Comparison of ENCODE assay signal across 19 cellular contexts in genomic region chr12:132603240-132604107, GRCh38. TPM values are rescaled to one million over a fixed set of nuclear protein-coding genes. Genes with fewer than 3 reads are reported as not detected.
DNase-seq lines count a peak whose midpoint lies in the region; ATAC-seq, FAIRE-seq and TF ChIP-seq lines count a peak whose summit lies in the region.
"Had no signal": no experiment of that assay in that cellular context is flagged by ENCODE, and none has a peak within 500 bp of the region (broad histone marks: within the 10 kb centered on the region; RNA-seq: fewer than 3 reads in every experiment).

No MANE protein-coding gene starts in this region.

- H3K36me3 Mint-ChIP-seq in H9 (ENCODE audit: insufficient read depth in 1 of 3, low read depth in 3 of 3): no peaks in the 10 kb centered on the region; a peak in 1 of 7 replicates
- H3K36me3 Mint-ChIP-seq in CD4-positive, alpha-beta T cell (ENCODE audit: low read depth): no peaks in the 10 kb centered on the region
- H3K36me3 Mint-ChIP-seq: immature natural killer cell had no signal

- CTCF ChIA-PET in HepG2 (lab: Yijun Ruan, JAX; ENCODE audit: low intra/inter-chr PET ratio, low total read pairs): no interaction called here
- CTCF ChIA-PET in CD4-positive, alpha-beta T cell (lab: Charles Lee): interaction anchor here (1.7 kb wide), 1 partner anchor 11 kb away, joined by 4 read pairs; no protein-coding TSS in a partner anchor

- no peak overlapping the region for H3T11ph ChIP-seq in H9 (ENCODE audit: low read length)

- H3K27ac Mint-ChIP-seq in H9: no peak overlapping the region
- no peak overlapping the region for H3K27ac Mint-ChIP-seq in CD4-positive, alpha-beta T cell
- H3K27ac Mint-ChIP-seq: activated CD4-positive, alpha-beta T cell treated with anti-CD3 and anti-CD28 coated beads, Interleukin-2, amount 10 ng/mL, durations not matched to agents 7 days and 5 days; activated T-cell treated with anti-CD3 and anti-CD28 coated beads, Interleukin-2, amount 50 U/mL, for 72 hours; immature natural killer cell; naive thymus-derived CD4-positive, alpha-beta T cell had no signal

- no peak for TF ChIP-seq POLR2A in HepG2 (IDR thresholded peaks at IDR 0.05; ENCODE audit: insufficient read depth in 1 of 2, low read depth in 2 of 2, low read length in 2 of 2)
- TF ChIP-seq POLR2A in spleen (IDR thresholded peaks at IDR 0.05): no peak

- no peaks in the 10 kb centered on the region for H3K9me3 ChIP-seq in H9 (ENCODE audit: control insufficient read depth, low read depth, low read length)
- no peaks in the 10 kb centered on the region for H3K9me3 ChIP-seq in HepG2 (ENCODE audit: low read length)
- no peaks in the 10 kb centered on the region for H3K9me3 ChIP-seq in spleen
- no peaks in the 10 kb centered on the region for H3K9me3 ChIP-seq in CD4-positive, alpha-beta T cell (ENCODE audit: control insufficient read depth, low read length)
- H3K9me3 ChIP-seq: Caco-2 had no signal

- no peak overlapping the region; the same call in 1 of the 2 replicates for H3K14ac ChIP-seq in H9 (ENCODE audit: insufficient read depth, low read length)

- H3K27ac ChIP-seq in H9 (ENCODE audit: insufficient read length, low read depth, low read length) (no peak overlapping the region), dorsolateral prefrontal cortex (peak overlapping the region in 29 of 59 donors; percentile 1 to 75 (median 48)), HepG2 (ENCODE audit: extremely low read length, insufficient read depth, low read length) (no peak overlapping the region), spleen (peak overlapping the region; percentile 42 to 89 (median 82))
- H3K27ac ChIP-seq in CD4-positive, alpha-beta T cell (ENCODE audit: low read depth, low read length): no peak overlapping the region

- no peaks in the 10 kb centered on the region for H4K20me1 ChIP-seq in H9 (ENCODE audit: control insufficient read depth, insufficient read depth, insufficient read length)
- H4K20me1 ChIP-seq in HepG2 (ENCODE audit: insufficient read depth, low read length): no peaks in the 10 kb centered on the region

- H4K8ac ChIP-seq in H9 (replicated peaks; ENCODE audit: insufficient read length, low read depth, low read length): no peak overlapping the region

- H4K5ac ChIP-seq in H9 (ENCODE audit: insufficient read length, low read depth, low read length): no peak overlapping the region

- H3K18ac ChIP-seq in H9 (ENCODE audit: insufficient read length, low read depth, low read length): no peak overlapping the region

- H3K9me3 Mint-ChIP-seq in H9: no peaks in the 10 kb centered on the region; a peak in 3 of 5 replicates
- H3K9me3 Mint-ChIP-seq in CD4-positive, alpha-beta T cell: no peaks in the 10 kb centered on the region
- H3K9me3 Mint-ChIP-seq: activated CD4-positive, alpha-beta T cell treated with anti-CD3 and anti-CD28 coated beads, Interleukin-2, amount 10 ng/mL, durations not matched to agents 7 days and 5 days; activated T-cell treated with anti-CD3 and anti-CD28 coated beads, Interleukin-2, amount 50 U/mL, for 72 hours; immature natural killer cell; naive thymus-derived CD4-positive, alpha-beta T cell had no signal

- H2BK20ac ChIP-seq in H9 (ENCODE audit: low read depth, low read length, poor library complexity, severe bottlenecking): no peak overlapping the region

- H3K79me1 ChIP-seq in H9 (ENCODE audit: insufficient read depth, low read depth, low read length, poor library complexity, severe bottlenecking): no peaks in the 10 kb centered on the region

- in situ Hi-C loops in HepG2 (cut with HindIII; ENCODE audit: extremely low pct_ligation_motif_present, low pct_unique_long_range_greater_than_20kb): no loop called here

- H2BK12ac ChIP-seq in H9 (ENCODE audit: insufficient read length, low read depth, low read length): no peak overlapping the region

- TF ChIP-seq EP300 in HepG2 (IDR thresholded peaks at IDR 0.05; ENCODE audit: low read depth in 2 of 2, low read length in 2 of 2): no peak
- no peak for TF ChIP-seq EP300 in HepG2 (CRISPR knock-in tag; IDR thresholded peaks at IDR 0.05; ENCODE audit: borderline replicate concordance)

- no peak overlapping the region for H2AK5ac ChIP-seq in H9 (ENCODE audit: insufficient read length, low read length)

- H2AFZ ChIP-seq in H9 (ENCODE audit: low read length) (no peak overlapping the region), HepG2 (ENCODE audit: low read length) (no peak overlapping the region)

- H3K4me2 ChIP-seq in H9 (ENCODE audit: insufficient read depth, insufficient read length, low read length) (no peak overlapping the region), HepG2 (ENCODE audit: low read depth, low read length) (no peak overlapping the region)

- H3K23ac ChIP-seq in H9 (ENCODE audit: insufficient read length, low read depth, low read length): no peak overlapping the region

- peaks cover 13 to 19% of the 10 kb centered on the region in 2 experiments for H3K4me1 Mint-ChIP-seq in H9
- H3K4me1 Mint-ChIP-seq in CD4-positive, alpha-beta T cell (ENCODE audit: low read depth): peaks cover 18% of the 10 kb centered on the region

- H3K4me3 ChIP-seq in dorsolateral prefrontal cortex (peak overlapping the region in 39 of 59 donors; percentile 1 to 51 (median 33)), HepG2 (replicated peaks in 1 of 3; ENCODE audit: insufficient read depth in 1 of 3, low read depth in 2 of 3, low read length in 3 of 3) (no peak overlapping the region), spleen (peak overlapping the region; percentile 25 to 66 (median 33))

- no peak for TF ChIP-seq RAD21 in HepG2 (CRISPR knock-in tag; IDR thresholded peaks at IDR 0.05)

- H2BK120ac ChIP-seq in H9 (ENCODE audit: low read depth, low read length, poor library complexity, severe bottlenecking): no peak overlapping the region

- no peak overlapping the region for H2BK15ac ChIP-seq in H9 (ENCODE audit: low read depth, low read length)

- H3K23me2 ChIP-seq in H9 (ENCODE audit: insufficient read length, low read depth, low read length, poor library complexity, severe bottlenecking): peaks cover 4% of the 10 kb centered on the region

- peak overlapping the region in 1 of 2 experiments; percentile 53; a peak in 1 of 5 replicates for H3K4me3 Mint-ChIP-seq in H9
- no peak overlapping the region for H3K4me3 Mint-ChIP-seq in CD4-positive, alpha-beta T cell
- H3K4me3 Mint-ChIP-seq: activated CD4-positive, alpha-beta T cell treated with anti-CD3 and anti-CD28 coated beads, Interleukin-2, amount 10 ng/mL, durations not matched to agents 7 days and 5 days; activated T-cell treated with anti-CD3 and anti-CD28 coated beads, Interleukin-2, amount 50 U/mL, for 72 hours; immature natural killer cell had no signal

- no peak overlapping the region for H3K56ac ChIP-seq in H9 (ENCODE audit: insufficient read length, low read depth, low read length)

- TF ChIP-seq CTCF in H9 (conservative IDR thresholded peaks at IDR 0.05) (no peak), dorsolateral prefrontal cortex (IDR thresholded peaks at IDR 0.05 in 54 of 56, conservative IDR thresholded peaks at IDR 0.05 in 2 of 56; ENCODE audit: low read depth in 1 of 56, partially characterized antibody in 56 of 56) (no peak), HepG2 (CRISPR knock-in tag; IDR thresholded peaks at IDR 0.05) (no peak), spleen (IDR thresholded peaks at IDR 0.05 in 8 of 11, conservative IDR thresholded peaks at IDR 0.05 in 3 of 11) (no peak)
- TF ChIP-seq CTCF in CD4-positive, alpha-beta T cell (IDR thresholded peaks at IDR 0.05): no peak

- POLR2A ChIA-PET in HepG2 (lab: Yijun Ruan, JAX): no interaction called here
- POLR2A ChIA-PET in CD4-positive, alpha-beta T cell (lab: Charles Lee): no interaction called here

- H3K27me3 Mint-ChIP-seq in H9 (ENCODE audit: low read depth): peaks cover 94% of the 10 kb centered on the region
- H3K27me3 Mint-ChIP-seq in CD4-positive, alpha-beta T cell: peaks cover 55% of the 10 kb centered on the region

- no TSS peak for BruUV-seq in HepG2 (replicated peaks; lab: Mats Ljungman, UMichigan)

- FAIRE-seq in HepG2 (lab: Jason Lieb, UNC) (no peak), GM19239 (lab: Jason Lieb, UNC) (no peak)
- FAIRE-seq: GM18507 had no signal

- peak; percentile 38 for DNase-seq in H9
- no peak for DNase-seq in dorsolateral prefrontal cortex
- DNase-seq in HepG2 (ENCODE audit: low spot score): no peak
- no peak for DNase-seq in spleen
- no peak for DNase-seq in CD4-positive, alpha-beta T cell
- no peak for DNase-seq in HuH-7 (ENCODE audit: low spot score)
- DNase-seq in GM19239 (ENCODE audit: insufficient read length, low spot score): no peak
- DNase-seq: activated CD4-positive, alpha-beta T cell treated with anti-CD3 and anti-CD28 coated beads, Interleukin-2, amount 10 ng/mL, durations not matched to agents 7 days and 5 days; activated T-cell treated with anti-CD3 and anti-CD28 coated beads, Interleukin-2, amount 50 U/mL, for 72 hours; amniotic stem cell; foreskin fibroblast; GF-D8; immature natural killer cell; naive thymus-derived CD4-positive, alpha-beta T cell; NCI-H1694 had no signal

- no CpG with 5 or more reads among the region's 65 CpGs for WGBS in H9 (ENCODE audit: extremely low coverage, insufficient read length, low lambda C conversion rate)
- WGBS in HepG2 (ENCODE audit: low lambda C conversion rate): 68% methylated on average over 37 of the region's 65 CpGs
- 22 to 68% (median 48%) methylated on average over 34 to 65 of the region's 65 CpGs for WGBS in spleen, 5 donors

- H4K91ac ChIP-seq in H9 (ENCODE audit: insufficient read length, low read depth, low read length): no peak overlapping the region

- intact Hi-C loops in dorsolateral prefrontal cortex (cut with DNase I): no loop called here
- intact Hi-C loops in HepG2 (cut with micrococcal nuclease; ENCODE audit: unreplicated experiment): no loop called here
- intact Hi-C loops in spleen (cut with DNase I; ENCODE audit: low total_unique reads): no loop called here
- intact Hi-C loops in CD4-positive, alpha-beta T cell (cut with DNase I, micrococcal nuclease): no loop called here

- no peak overlapping the region for H3K4ac ChIP-seq in H9 (ENCODE audit: low read depth, low read length)

- H3K79me2 ChIP-seq in H9 (ENCODE audit: insufficient read depth, low read length) (no peaks in the 10 kb centered on the region), HepG2 (ENCODE audit: insufficient read depth, low read length) (no peaks in the 10 kb centered on the region)

- no peak overlapping the region for H2BK5ac ChIP-seq in H9 (ENCODE audit: insufficient read length, low read length)

- H3K36me3 ChIP-seq in HepG2 (replicated peaks in 1 of 2; ENCODE audit: control insufficient read depth in 1 of 2, insufficient read depth in 2 of 2, low read length in 2 of 2) (no peaks in the 10 kb centered on the region), spleen (no peaks in the 10 kb centered on the region)

- ATAC-seq in HepG2 (no peak), GM19328 (IDR thresholded peaks at IDR 0.05; ENCODE audit: unreplicated experiment) (no peak)
- no peak for ATAC-seq in CD4-positive, alpha-beta T cell (ENCODE audit: poor library complexity)
- ATAC-seq: naive thymus-derived CD4-positive, alpha-beta T cell had no signal

- H3K27me3 ChIP-seq in H9 (ENCODE audit: insufficient read depth, low read length) (peaks cover 16% of the 10 kb centered on the region), dorsolateral prefrontal cortex (peaks cover 0 to 73% (median 12%) of the 10 kb centered on the region in 45 donors), HepG2 (ENCODE audit: control insufficient read depth in 1 of 2, insufficient read depth in 2 of 2, low read length in 2 of 2) (peaks cover 4 to 56% of the 10 kb centered on the region in 2 experiments; a peak in 4 of 5 replicates), spleen (replicated peaks in 1 of 7) (peaks cover 0 to 88% (median 10%) of the 10 kb centered on the region in 7 donors)
- peaks cover 37% of the 10 kb centered on the region for H3K27me3 ChIP-seq in CD4-positive, alpha-beta T cell (ENCODE audit: control insufficient read depth, insufficient read depth, low read length)

- H3K9ac ChIP-seq in H9 (ENCODE audit: extremely low read depth, insufficient read length, low read length) (no peak overlapping the region), HepG2 (ENCODE audit: insufficient read depth, low read depth, low read length) (no peak overlapping the region)

- H3K4me1 ChIP-seq in H9 (ENCODE audit: insufficient read depth, low read length) (no peaks in the 10 kb centered on the region), HepG2 (ENCODE audit: insufficient read depth, low read length) (peaks cover 63% of the 10 kb centered on the region), spleen (peaks cover 5 to 68% (median 46%) of the 10 kb centered on the region in 6 donors)

RNA-seq across cellular contexts. Expression of gene LRCOL1, which starts 6.9 kb away (rescaled TPM):
- total RNA-seq in H9 (2021) (not detected in 2 replicates), dorsolateral prefrontal cortex (1 to 10 TPM in 11 of 120 experiments, under 1 TPM in 14, not detected in 95; 0.57 to 2.1 (median 0.86) TPM), HepG2 (2016; rRNA removed; fragmentation: Illumina TruSeq; extraction: Trizol) (not detected in 2 replicates), spleen (1 to 10 TPM in 1 of 7 donors, under 1 TPM in 4, not detected in 2; 0.54 to 4.1 (median 0.83) TPM)
- not detected in 2 replicates for total RNA-seq in HepG2 (2016; cell fraction: cytosol; rRNA removed; fragmentation: Illumina TruSeq; extraction: Trizol; ENCODE audit: low read depth)
- total RNA-seq in HepG2 (2016; cell fraction: insoluble cytoplasmic fraction; rRNA removed; fragmentation: Illumina TruSeq; extraction: Trizol): not detected in 2 replicates
- not detected in 2 replicates for total RNA-seq in HepG2 (2016; cell fraction: membrane; rRNA removed; fragmentation: Illumina TruSeq; extraction: Trizol)
- total RNA-seq in HepG2 (2016; cell fraction: nucleus; rRNA removed; fragmentation: Illumina TruSeq; extraction: Trizol): not detected in 2 replicates
- polyA plus RNA-seq in HepG2 (2011; rRNA removed) (0.14 TPM in 1 of 2 replicates, not detected in the other), spleen (1 to 10 TPM; 2.0 to 4.0 (median 3.8) TPM)
- 0.05 and 0.09 TPM in 2 replicates for polyA plus RNA-seq in HepG2 (2011; cell fraction: cytosol; rRNA removed)
- polyA plus RNA-seq in HepG2 (2011; cell fraction: nucleus; rRNA removed): 0.57 TPM in 1 of 2 replicates, not detected in the other
- polyA plus RNA-seq in HepG2 (2012): not detected in 2 replicates
- polyA plus RNA-seq in HepG2 (2016; cell fraction: cytosol; fragmentation: Illumina TruSeq; extraction: Trizol; ENCODE audit: low read depth): not detected in 2 replicates
- not detected in 2 replicates for polyA plus RNA-seq in HepG2 (2016; cell fraction: insoluble cytoplasmic fraction; fragmentation: Illumina TruSeq; extraction: Trizol; ENCODE audit: low read depth)
- not detected in 2 replicates for polyA plus RNA-seq in HepG2 (2016; cell fraction: membrane; fragmentation: Illumina TruSeq; extraction: Trizol; ENCODE audit: low read depth)
- not detected in 2 replicates for polyA plus RNA-seq in HepG2 (2016; cell fraction: nucleus; fragmentation: Illumina TruSeq; extraction: Trizol; ENCODE audit: insufficient read depth, low read depth)
- not detected in 2 replicates for polyA minus RNA-seq in HepG2 (2011; rRNA and poly(A)+ RNA removed; ENCODE audit: low replicate concordance)
- polyA minus RNA-seq in HepG2 (2011; cell fraction: cytosol; rRNA and poly(A)+ RNA removed): not detected in 2 replicates
- not detected in 2 replicates for polyA minus RNA-seq in HepG2 (2011; cell fraction: nucleus; rRNA and poly(A)+ RNA removed)
- not detected for total RNA-seq in CD4-positive, alpha-beta T cell
- total RNA-seq: activated CD4-positive, alpha-beta T cell treated with anti-CD3 and anti-CD28 coated beads, Interleukin-2, amount 10 ng/mL, durations not matched to agents 7 days and 5 days; activated T-cell treated with anti-CD3 and anti-CD28 coated beads, Interleukin-2, amount 50 U/mL, for 72 hours; Caco-2; naive thymus-derived CD4-positive, alpha-beta T cell had no signal
- polyA plus RNA-seq: immature natural killer cell; naive thymus-derived CD4-positive, alpha-beta T cell had no signal

RNA-seq across cellular contexts. Expression of gene P2RX2, which starts 15.1 kb away (rescaled TPM):
- total RNA-seq in H9 (2021) (1.8 and 2.2 TPM in 2 replicates), dorsolateral prefrontal cortex (1 to 10 TPM in 1 of 120 experiments, under 1 TPM in 11, not detected in 108; 0.25 to 1.3 (median 0.45) TPM), HepG2 (2016; rRNA removed; fragmentation: Illumina TruSeq; extraction: Trizol) (not detected in 2 replicates), spleen (1 to 10 TPM in 5 of 7 donors, under 1 TPM in 2; 0.77 to 3.0 (median 1.7) TPM)
- not detected in 2 replicates for total RNA-seq in HepG2 (2016; cell fraction: cytosol; rRNA removed; fragmentation: Illumina TruSeq; extraction: Trizol; ENCODE audit: low read depth)
- not detected in 2 replicates for total RNA-seq in HepG2 (2016; cell fraction: insoluble cytoplasmic fraction; rRNA removed; fragmentation: Illumina TruSeq; extraction: Trizol)
- total RNA-seq in HepG2 (2016; cell fraction: membrane; rRNA removed; fragmentation: Illumina TruSeq; extraction: Trizol): not detected in 2 replicates
- not detected in 2 replicates for total RNA-seq in HepG2 (2016; cell fraction: nucleus; rRNA removed; fragmentation: Illumina TruSeq; extraction: Trizol)
- polyA plus RNA-seq in HepG2 (2011; rRNA removed) (not detected in 2 replicates), spleen (1 to 10 TPM; 2.8 to 4.5 (median 2.9) TPM)
- not detected in 2 replicates for polyA plus RNA-seq in HepG2 (2011; cell fraction: cytosol; rRNA removed)
- polyA plus RNA-seq in HepG2 (2011; cell fraction: nucleus; rRNA removed): not detected in 2 replicates
- polyA plus RNA-seq in HepG2 (2012): not detected in 2 replicates
- not detected in 2 replicates for polyA plus RNA-seq in HepG2 (2016; cell fraction: cytosol; fragmentation: Illumina TruSeq; extraction: Trizol; ENCODE audit: low read depth)
- not detected in 2 replicates for polyA plus RNA-seq in HepG2 (2016; cell fraction: insoluble cytoplasmic fraction; fragmentation: Illumina TruSeq; extraction: Trizol; ENCODE audit: low read depth)
- not detected in 2 replicates for polyA plus RNA-seq in HepG2 (2016; cell fraction: membrane; fragmentation: Illumina TruSeq; extraction: Trizol; ENCODE audit: low read depth)
- polyA plus RNA-seq in HepG2 (2016; cell fraction: nucleus; fragmentation: Illumina TruSeq; extraction: Trizol; ENCODE audit: insufficient read depth, low read depth): not detected in 2 replicates
- polyA minus RNA-seq in HepG2 (2011; rRNA and poly(A)+ RNA removed; ENCODE audit: low replicate concordance): not detected in 2 replicates
- not detected in 2 replicates for polyA minus RNA-seq in HepG2 (2011; cell fraction: cytosol; rRNA and poly(A)+ RNA removed)
- polyA minus RNA-seq in HepG2 (2011; cell fraction: nucleus; rRNA and poly(A)+ RNA removed): not detected in 2 replicates
- total RNA-seq in CD4-positive, alpha-beta T cell: not detected
- total RNA-seq: activated CD4-positive, alpha-beta T cell treated with anti-CD3 and anti-CD28 coated beads, Interleukin-2, amount 10 ng/mL, durations not matched to agents 7 days and 5 days; activated T-cell treated with anti-CD3 and anti-CD28 coated beads, Interleukin-2, amount 50 U/mL, for 72 hours; Caco-2; dermis microvascular lymphatic vessel endothelial cell had no signal
- polyA plus RNA-seq: immature natural killer cell; naive thymus-derived CD4-positive, alpha-beta T cell had no signal

Comparison
In these comparisons a context has a peak if more than half of its experiments do, and no peak if none do; other contexts are left out.
1. H3K27ac ChIP-seq: peak in spleen (8 of 8); none in H9 (single experiment), HepG2 (single experiment) and CD4-positive, alpha-beta T cell (single experiment).
2. H3K4me3 ChIP-seq: peak in dorsolateral prefrontal cortex (39 of 59) and spleen (8 of 8); none in HepG2 (0 of 3).